ENCODE assay signal across 9 cellular contexts in the genomic region with DNA sequence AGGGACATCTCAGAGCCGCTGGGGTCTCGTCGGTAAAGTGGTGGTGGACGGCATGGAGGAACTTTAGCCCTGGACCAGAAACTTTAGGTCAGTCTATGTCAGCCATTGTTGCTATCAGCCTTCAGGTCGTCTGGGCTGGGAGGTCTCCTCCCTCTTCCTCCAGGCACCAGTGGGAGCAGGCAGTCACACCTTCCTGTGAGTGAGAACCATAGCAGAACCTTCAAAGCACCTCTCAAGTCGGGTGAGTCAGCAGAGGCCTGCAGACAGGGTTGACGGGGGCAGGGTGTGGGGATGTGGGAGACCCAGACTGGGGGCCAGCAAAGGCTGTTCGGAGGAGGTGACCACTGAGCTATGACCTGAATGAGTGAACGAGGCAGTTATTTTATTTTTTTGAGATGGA. TPM values are rescaled to one million over a fixed set of nuclear protein-coding genes. Genes with fewer than 3 reads are reported as not detected.
DNase-seq lines count a peak whose midpoint lies in the region; FAIRE-seq and TF ChIP-seq lines count a peak whose summit lies in the region.
"Had no signal": no experiment of that assay in that cellular context is flagged by ENCODE, and none has a peak within 500 bp of the region (broad histone marks: within the 10 kb centered on the region; RNA-seq: fewer than 3 reads in every experiment).

No MANE protein-coding gene starts in this region.

- H3K27me3 Mint-ChIP-seq in activated T-helper 1 cell treated with anti-CD3 and anti-CD28 coated beads, Interleukin-12 subunit alpha, Interleukin-12 subunit beta, Interleukin-2, Interleukin-4 antibody, amounts not matched to agents 30 ng/mL and 10 ng/mL and 1 ng/mL, durations not matched to agents 14 hours and 24 hours and 36 hours (ENCODE audit: insufficient read depth) = no peaks in the 10 kb centered on the region
- H3K27me3 Mint-ChIP-seq: memory B cell had no signal

- peaks cover 34% of the 10 kb centered on the region for H3K4me1 Mint-ChIP-seq in activated T-helper 1 cell treated with anti-CD3 and anti-CD28 coated beads, Interleukin-12 subunit alpha, Interleukin-12 subunit beta, Interleukin-2, Interleukin-4 antibody, amounts not matched to agents 30 ng/mL and 10 ng/mL and 1 ng/mL, durations not matched to agents 14 hours and 24 hours and 36 hours (ENCODE audit: low read depth)
- H3K4me1 Mint-ChIP-seq: memory B cell had no signal

- H3K4me1 ChIP-seq in thyroid gland = peaks cover 3 to 18% of the 10 kb centered on the region in 2 donors

- no peaks in the 10 kb centered on the region for H3K9me3 Mint-ChIP-seq in activated T-helper 1 cell treated with anti-CD3 and anti-CD28 coated beads, Interleukin-12 subunit alpha, Interleukin-12 subunit beta, Interleukin-2, Interleukin-4 antibody, amounts not matched to agents 30 ng/mL and 10 ng/mL and 1 ng/mL, durations not matched to agents 14 hours and 24 hours and 36 hours
- H3K9me3 Mint-ChIP-seq: memory B cell had no signal

- no peaks in the 10 kb centered on the region for H3K9me3 ChIP-seq in thyroid gland
- no peaks in the 10 kb centered on the region for H3K9me3 ChIP-seq in WERI-Rb-1 (ENCODE audit: severe bottlenecking)

- DNase-seq in activated gamma-delta T cell treated with Interleukin-2 at 50 U/mL for 16 hours = peak; percentile 67
- DNase-seq in activated gamma-delta T cell (lab: John Stamatoyannopoulos, UW) = no peak
- peak; percentile 56 for DNase-seq in activated T-helper 1 cell treated with anti-CD3 and anti-CD28 coated beads, Interleukin-12 subunit alpha, Interleukin-12 subunit beta, Interleukin-2, Interleukin-4 antibody, amounts not matched to agents 30 ng/mL and 10 ng/mL and 1 ng/mL, durations not matched to agents 14 hours and 24 hours and 36 hours (ENCODE audit: low spot score)
- DNase-seq in kidney tubule cell (ENCODE audit: low spot score) = peak; percentile 84
- DNase-seq in thyroid gland = peak; percentile 87 to 88
- DNase-seq in WERI-Rb-1 = no peak
- DNase-seq in DMS153 (lab: John Stamatoyannopoulos, UW) = no peak
- no peak for DNase-seq in urothelium cell line (ENCODE audit: low spot score)

- H3K27me3 ChIP-seq in thyroid gland (no peaks in the 10 kb centered on the region), WERI-Rb-1 (ENCODE audit: insufficient read depth, low read depth, severe bottlenecking) (no peaks in the 10 kb centered on the region)

- no peak for FAIRE-seq in urothelium cell line (lab: Jason Lieb, UNC)

- H3K36me3 Mint-ChIP-seq in activated T-helper 1 cell treated with anti-CD3 and anti-CD28 coated beads, Interleukin-12 subunit alpha, Interleukin-12 subunit beta, Interleukin-2, Interleukin-4 antibody, amounts not matched to agents 30 ng/mL and 10 ng/mL and 1 ng/mL, durations not matched to agents 14 hours and 24 hours and 36 hours (ENCODE audit: low read depth) = no peaks in the 10 kb centered on the region
- H3K36me3 Mint-ChIP-seq: memory B cell had no signal

- H3K36me3 ChIP-seq in thyroid gland (no peaks in the 10 kb centered on the region), WERI-Rb-1 (no peaks in the 10 kb centered on the region)

- H3K4me3 ChIP-seq in thyroid gland (replicated peaks in 1 of 3) = no peak overlapping the region
- no peak overlapping the region for H3K4me3 ChIP-seq in WERI-Rb-1 (ENCODE audit: low read depth, low read length)

- whole genome bisulfite sequencing in thyroid gland, 2 donors = 54% methylated on average over 4 to 7 of the region's 9 CpGs

- no peak for TF ChIP-seq CTCF in thyroid gland (IDR thresholded peaks at IDR 0.05)
- no peak for TF ChIP-seq CTCF in WERI-Rb-1 (IDR thresholded peaks at IDR 0.05; ENCODE audit: low read depth, low read length)

- peak overlapping the region; percentile 46 for H3K4me3 Mint-ChIP-seq in activated T-helper 1 cell treated with anti-CD3 and anti-CD28 coated beads, Interleukin-12 subunit alpha, Interleukin-12 subunit beta, Interleukin-2, Interleukin-4 antibody, amounts not matched to agents 30 ng/mL and 10 ng/mL and 1 ng/mL, durations not matched to agents 14 hours and 24 hours and 36 hours
- H3K4me3 Mint-ChIP-seq: memory B cell had no signal

- intact Hi-C loops in activated T-helper 1 cell treated with anti-CD3 and anti-CD28 coated beads, Interleukin-12 subunit alpha, Interleukin-12 subunit beta, Interleukin-2, Interleukin-4 antibody, amounts not matched to agents 30 ng/mL and 10 ng/mL and 1 ng/mL, durations not matched to agents 14 hours and 24 hours and 36 hours (cut with micrococcal nuclease) = loop anchor here (1.0 kb wide), 2 partner anchors 15 to 90 kb away; a partner anchor contains a TSS
- intact Hi-C loops in thyroid gland (cut with DNase I) = no loop called here

- H3K27ac Mint-ChIP-seq in activated T-helper 1 cell treated with anti-CD3 and anti-CD28 coated beads, Interleukin-12 subunit alpha, Interleukin-12 subunit beta, Interleukin-2, Interleukin-4 antibody, amounts not matched to agents 30 ng/mL and 10 ng/mL and 1 ng/mL, durations not matched to agents 14 hours and 24 hours and 36 hours = peak overlapping the region; percentile 83
- H3K27ac Mint-ChIP-seq: memory B cell had no signal

- peak in 1 of 2 donors; percentile 39 for TF ChIP-seq POLR2A in thyroid gland (IDR thresholded peaks at IDR 0.05)

- H3K27ac ChIP-seq in thyroid gland (peak overlapping the region; percentile 14 to 75 (median 70)), WERI-Rb-1 (no peak overlapping the region)

RNA-seq across cellular contexts. Expression of a gene that starts 15.4 kb away (rescaled TPM):
- total RNA-seq in activated T-helper 1 cell treated with anti-CD3 and anti-CD28 coated beads, Interleukin-12 subunit alpha, Interleukin-12 subunit beta, Interleukin-2, Interleukin-4 antibody, amounts not matched to agents 30 ng/mL and 10 ng/mL and 1 ng/mL, durations not matched to agents 14 hours and 24 hours and 36 hours = 95.5 and 96.9 TPM in 2 replicates
- 10 to 100 TPM; 22.8 to 69.0 (median 25.5) TPM for total RNA-seq in thyroid gland

RNA-seq across cellular contexts. Expression of a gene that starts 16.2 kb away (rescaled TPM):
- total RNA-seq in activated T-helper 1 cell treated with anti-CD3 and anti-CD28 coated beads, Interleukin-12 subunit alpha, Interleukin-12 subunit beta, Interleukin-2, Interleukin-4 antibody, amounts not matched to agents 30 ng/mL and 10 ng/mL and 1 ng/mL, durations not matched to agents 14 hours and 24 hours and 36 hours = 69.6 and 71.3 TPM in 2 replicates
- total RNA-seq in thyroid gland = 10 to 100 TPM; 60.2 to 83.4 (median 71.1) TPM

RNA-seq across cellular contexts. Expression of a gene that starts 48.4 kb away (rescaled TPM):
- total RNA-seq in activated T-helper 1 cell treated with anti-CD3 and anti-CD28 coated beads, Interleukin-12 subunit alpha, Interleukin-12 subunit beta, Interleukin-2, Interleukin-4 antibody, amounts not matched to agents 30 ng/mL and 10 ng/mL and 1 ng/mL, durations not matched to agents 14 hours and 24 hours and 36 hours = 1.5 and 1.8 TPM in 2 replicates
- total RNA-seq in thyroid gland = 1 to 10 TPM in 3 of 4 donors, under 1 TPM in 1; 0.73 to 3.2 (median 1.5) TPM

RNA-seq across cellular contexts. Expression of a gene that starts 52.1 kb away (rescaled TPM):
- 234 and 239 TPM in 2 replicates for total RNA-seq in activated T-helper 1 cell treated with anti-CD3 and anti-CD28 coated beads, Interleukin-12 subunit alpha, Interleukin-12 subunit beta, Interleukin-2, Interleukin-4 antibody, amounts not matched to agents 30 ng/mL and 10 ng/mL and 1 ng/mL, durations not matched to agents 14 hours and 24 hours and 36 hours
- 100 to 1,000 TPM in 1 of 4 donors, 10 to 100 TPM in 3; 39.2 to 182 (median 83.0) TPM for total RNA-seq in thyroid gland

RNA-seq across cellular contexts. Expression of a gene that starts 59.0 kb away (rescaled TPM):
- total RNA-seq in activated T-helper 1 cell treated with anti-CD3 and anti-CD28 coated beads, Interleukin-12 subunit alpha, Interleukin-12 subunit beta, Interleukin-2, Interleukin-4 antibody, amounts not matched to agents 30 ng/mL and 10 ng/mL and 1 ng/mL, durations not matched to agents 14 hours and 24 hours and 36 hours = 87.6 and 91.6 TPM in 2 replicates
- total RNA-seq in thyroid gland = 10 to 100 TPM; 16.2 to 89.2 (median 17.9) TPM

Comparison
In these comparisons a context has a peak if more than half of its experiments do, and no peak if none do; other contexts are left out.
1. DNase-seq: peak in activated gamma-delta T cell treated with Interleukin-2 at 50 U/mL for 16 hours (single experiment), activated T-helper 1 cell treated with anti-CD3 and anti-CD28 coated beads, Interleukin-12 subunit alpha, Interleukin-12 subunit beta, Interleukin-2, Interleukin-4 antibody, amounts not matched to agents 30 ng/mL and 10 ng/mL and 1 ng/mL, durations not matched to agents 14 hours and 24 hours and 36 hours (single experiment), kidney tubule cell (single experiment) and thyroid gland (2 of 2); none in activated gamma-delta T cell (single experiment), WERI-Rb-1 (single experiment), DMS153 (single experiment) and urothelium cell line (single experiment).